Comparison of ENCODE assay signal across 8 cellular contexts in genomic region chr1:159015440-159015909, GRCh38. TPM values are rescaled to one million over a fixed set of nuclear protein-coding genes. Genes with fewer than 3 reads are reported as not detected.
A peak's percentile ranks its signal among the peaks of the same experiment; 100 is the strongest.
DNase-seq lines count a peak whose midpoint lies in the region; ATAC-seq, FAIRE-seq and TF ChIP-seq lines count a peak whose summit lies in the region.

No MANE protein-coding gene starts in this region.

- no peak overlapping the region for H3K4me3 ChIP-seq in AG09309 (ENCODE audit: control insufficient read depth, low read depth, low read length)
- H3K4me3 ChIP-seq in GM12878: peak overlapping the region; percentile 64

- peak overlapping the region; percentile 100 for H3K27ac ChIP-seq in GM12878 (ENCODE audit: control insufficient read depth, insufficient read depth)

- TF ChIP-seq RAD21 in GM12878 (IDR thresholded peaks at IDR 0.05; ENCODE audit: insufficient read depth, low read depth, low read length): no peak

- intact Hi-C loops in GM12878 (cut with micrococcal nuclease; ENCODE audit: unreplicated experiment): no loop called here

- WGBS in GM12878 (ENCODE audit: insufficient coverage, insufficient replicate concordance, low lambda C conversion rate, missing lambda C conversion rate): 2% methylated on average over 4 of the region's 4 CpGs

- FAIRE-seq in GM19239 (lab: Jason Lieb, UNC) (peak; percentile 100), GM12878 (lab: Jason Lieb, UNC) (peak; percentile 78)

- in situ Hi-C loops in GM12878 (cut with MboI): loop anchor here (5.0 kb wide), 1 partner anchor 37 kb away; no protein-coding TSS in a partner anchor

- H3K27ac Mint-ChIP-seq in T-helper 1 cell treated with Interleukin-12 subunit alpha and Interleukin-12 subunit beta and Interleukin-4 antibody, amounts not matched to agents 30 μg/mL and 1 μg/mL, for 36 hours: peak overlapping the region; percentile 92

- no peaks in the 10 kb centered on the region for H3K27me3 Mint-ChIP-seq in T-helper 1 cell treated with Interleukin-12 subunit alpha and Interleukin-12 subunit beta and Interleukin-4 antibody, amounts not matched to agents 30 μg/mL and 1 μg/mL, for 36 hours (ENCODE audit: low read depth)

- TF ChIP-seq CTCF in AG09309 (IDR thresholded peaks at IDR 0.05; ENCODE audit: control insufficient read depth, insufficient read depth, low read depth, low read length, missing control alignments) (no peak), GM12878 (IDR thresholded peaks at IDR 0.05 in 2 of 3, conservative IDR thresholded peaks at IDR 0.05 in 1 of 3; ENCODE audit: control insufficient read depth in 2 of 3, extremely low read depth in 1 of 3, insufficient read depth in 1 of 3, low read depth in 3 of 3, low read length in 3 of 3) (no peak)

- H3K27me3 ChIP-seq in GM12878 (replicated peaks in 1 of 2; ENCODE audit: control insufficient read depth in 2 of 2, insufficient read depth in 2 of 2, low read length in 1 of 2): no peaks in the 10 kb centered on the region

- DNase-seq in AG09309 (ENCODE audit: low read depth): peak; percentile 58
- peak; percentile 28 for DNase-seq in GM19239 (ENCODE audit: insufficient read length, low spot score)
- peak; percentile 84 for DNase-seq in GM12878 (ENCODE audit: low read depth, low spot score)
- peak; percentile 90 for DNase-seq in kidney tubule cell (ENCODE audit: low spot score)
- DNase-seq in stimulated activated CD8-positive, alpha-beta memory T cell treated with anti-CD3 and anti-CD28 coated beads, Interleukin-2, amount 100 ng/mL, for 1 hour (ENCODE audit: low read depth in 2 of 2): peak; percentile 46 to 48
- no peak for DNase-seq in NCI-H748 (lab: John Stamatoyannopoulos, UW; ENCODE audit: unreplicated experiment)

- POLR2A ChIA-PET in GM12878 (lab: Charles Lee): interaction anchor here (1.3 to 4.5 kb wide), 3 partner anchors 53 to 61 kb away, joined by 4 to 18 read pairs (median 10); partner anchors contain the start of gene AIM2

- no peaks in the 10 kb centered on the region for H3K9me3 ChIP-seq in GM12878 (replicated peaks; ENCODE audit: control insufficient read depth, insufficient read depth, low read length)

- peaks cover 4 to 44% of the 10 kb centered on the region in 2 experiments; a peak in 3 of 4 replicates for H3K36me3 ChIP-seq in GM12878 (ENCODE audit: control insufficient read depth in 2 of 2, insufficient read depth in 2 of 2, low read length in 1 of 2)

- no peak overlapping the region for H2AFZ ChIP-seq in GM12878 (ENCODE audit: control insufficient read depth, low read depth, low read length)

- H3K9ac ChIP-seq in GM12878 (ENCODE audit: control insufficient read depth, insufficient read depth, low read length): peak overlapping the region; percentile 99

- no peaks in the 10 kb centered on the region for H4K20me1 ChIP-seq in GM12878 (ENCODE audit: control insufficient read depth, insufficient read depth)

- SMC1A ChIA-PET in GM12878 (lab: Charles Lee; ENCODE audit: uncharacterized antibody, unreplicated experiment): interaction anchor here (0.6 to 1.3 kb wide), 11 partner anchors 9 to 184 kb away, joined by 3 to 8 read pairs (median 4); partner anchors contain the start of genes AIM2 and MNDA

- H3K4me1 ChIP-seq in GM12878 (ENCODE audit: control insufficient read depth, insufficient read depth, low read length): peaks cover 7% of the 10 kb centered on the region

- TF ChIP-seq POLR2A in GM12878 (IDR thresholded peaks at IDR 0.05; ENCODE audit: low read depth, low read length): peak; percentile 81

- ATAC-seq in HG03354 (IDR thresholded peaks at IDR 0.05; ENCODE audit: poor library complexity, severe bottlenecking, unreplicated experiment) (peak; percentile 93), GM12878 (peak; percentile 83)

- peaks cover 80% of the 10 kb centered on the region for H3K36me3 Mint-ChIP-seq in T-helper 1 cell treated with Interleukin-12 subunit alpha and Interleukin-12 subunit beta and Interleukin-4 antibody, amounts not matched to agents 30 μg/mL and 1 μg/mL, for 36 hours (ENCODE audit: low read depth)

- TF ChIP-seq EP300 in GM12878 (IDR thresholded peaks at IDR 0.05; ENCODE audit: borderline replicate concordance in 1 of 2, control insufficient read depth in 1 of 2, low read depth in 2 of 2, low read length in 2 of 2): no peak

- H3K4me3 Mint-ChIP-seq in T-helper 1 cell treated with Interleukin-12 subunit alpha and Interleukin-12 subunit beta and Interleukin-4 antibody, amounts not matched to agents 30 μg/mL and 1 μg/mL, for 36 hours: peak overlapping the region; percentile 83

- H3K4me1 Mint-ChIP-seq in T-helper 1 cell treated with Interleukin-12 subunit alpha and Interleukin-12 subunit beta and Interleukin-4 antibody, amounts not matched to agents 30 μg/mL and 1 μg/mL, for 36 hours (ENCODE audit: low read depth): peaks cover 64% of the 10 kb centered on the region

- H3K79me2 ChIP-seq in GM12878 (ENCODE audit: control insufficient read depth, insufficient read depth, low read length): peaks cover 95% of the 10 kb centered on the region

- RAD21 ChIA-PET in GM12878 (lab: Charles Lee; ENCODE audit: unreplicated experiment): interaction anchor here (0.6 to 1.9 kb wide), 5 partner anchors 17 to 508 kb away, joined by 3 to 6 read pairs (median 3); partner anchors contain the start of gene AIM2

- peak overlapping the region; percentile 98 for H3K4me2 ChIP-seq in GM12878 (ENCODE audit: control insufficient read depth, insufficient read depth)

- CTCF ChIA-PET in GM12878 (lab: Yijun Ruan, JAX): interaction anchor here (0.5 to 7.4 kb wide), 7 partner anchors 10 to 57 kb away, joined by 3 to 37 read pairs (median 3); no protein-coding TSS in a partner anchor

- no TSS peak for BruUV-seq in GM12878 (replicated peaks; lab: Mats Ljungman, UMichigan)

- H3K9me3 Mint-ChIP-seq in T-helper 1 cell treated with Interleukin-12 subunit alpha and Interleukin-12 subunit beta and Interleukin-4 antibody, amounts not matched to agents 30 μg/mL and 1 μg/mL, for 36 hours: no peaks in the 10 kb centered on the region

TF ChIP-seq in GM12878, 131 proteins besides CTCF, POLR2A, EP300 and RAD21 (continues in another document):
- TF ChIP-seq SMAD1 (IDR thresholded peaks at IDR 0.05; ENCODE audit: low read depth, partially characterized antibody) (no peak), EZH2 (IDR thresholded peaks at IDR 0.05; ENCODE audit: borderline replicate concordance, control insufficient read depth, low read depth, low read length) (no peak), NBN (IDR thresholded peaks at IDR 0.05) (peak; percentile 75; the same call in 1 of the 2 replicates)
- TF ChIP-seq, protein P1, sequence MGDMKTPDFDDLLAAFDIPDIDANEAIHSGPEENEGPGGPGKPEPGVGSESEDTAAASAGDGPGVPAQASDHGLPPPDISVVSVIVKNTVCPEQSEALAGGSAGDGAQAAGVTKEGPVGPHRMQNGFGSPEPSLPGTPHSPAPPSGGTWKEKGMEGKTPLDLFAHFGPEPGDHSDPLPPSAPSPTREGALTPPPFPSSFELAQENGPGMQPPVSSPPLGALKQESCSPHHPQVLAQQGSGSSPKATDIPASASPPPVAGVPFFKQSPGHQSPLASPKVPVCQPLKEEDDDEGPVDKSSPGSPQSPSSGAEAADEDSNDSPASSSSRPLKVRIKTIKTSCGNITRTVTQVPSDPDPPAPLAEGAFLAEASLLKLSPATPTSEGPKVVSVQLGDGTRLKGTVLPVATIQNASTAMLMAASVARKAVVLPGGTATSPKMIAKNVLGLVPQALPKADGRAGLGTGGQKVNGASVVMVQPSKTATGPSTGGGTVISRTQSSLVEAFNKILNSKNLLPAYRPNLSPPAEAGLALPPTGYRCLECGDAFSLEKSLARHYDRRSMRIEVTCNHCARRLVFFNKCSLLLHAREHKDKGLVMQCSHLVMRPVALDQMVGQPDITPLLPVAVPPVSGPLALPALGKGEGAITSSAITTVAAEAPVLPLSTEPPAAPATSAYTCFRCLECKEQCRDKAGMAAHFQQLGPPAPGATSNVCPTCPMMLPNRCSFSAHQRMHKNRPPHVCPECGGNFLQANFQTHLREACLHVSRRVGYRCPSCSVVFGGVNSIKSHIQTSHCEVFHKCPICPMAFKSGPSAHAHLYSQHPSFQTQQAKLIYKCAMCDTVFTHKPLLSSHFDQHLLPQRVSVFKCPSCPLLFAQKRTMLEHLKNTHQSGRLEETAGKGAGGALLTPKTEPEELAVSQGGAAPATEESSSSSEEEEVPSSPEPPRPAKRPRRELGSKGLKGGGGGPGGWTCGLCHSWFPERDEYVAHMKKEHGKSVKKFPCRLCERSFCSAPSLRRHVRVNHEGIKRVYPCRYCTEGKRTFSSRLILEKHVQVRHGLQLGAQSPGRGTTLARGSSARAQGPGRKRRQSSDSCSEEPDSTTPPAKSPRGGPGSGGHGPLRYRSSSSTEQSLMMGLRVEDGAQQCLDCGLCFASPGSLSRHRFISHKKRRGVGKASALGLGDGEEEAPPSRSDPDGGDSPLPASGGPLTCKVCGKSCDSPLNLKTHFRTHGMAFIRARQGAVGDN (IDR thresholded peaks at IDR 0.05): peak; percentile 97

RNA-seq across cellular contexts. Expression of gene IFI16, which starts 5.8 kb away (rescaled TPM):
- 152 and 157 TPM in 2 replicates for total RNA-seq in GM12878 (2013; cell fraction: nucleolus; rRNA removed)
- total RNA-seq in GM12878 (2014; rRNA removed) (147 and 155 TPM in 2 replicates), GM12878 (2014; rRNA removed; fragmentation: Illumina TruSeq; extraction: Trizol) (120 and 123 TPM in 2 replicates), GM12878 (2021) (185 and 196 TPM in 2 replicates)
- 119 TPM for polyA plus RNA-seq in GM12878 (2011; ENCODE audit: low read depth)
- polyA plus RNA-seq in GM12878 (2011; rRNA removed) (375 and 581 TPM in 2 replicates), GM12878 (2014; fragmentation: Illumina TruSeq; extraction: Trizol) (366 and 473 TPM in 2 replicates), GM12878 (2014; fragmentation: Nextera tagmentation; extraction: Ambion mirVana) (100 to 1,000 TPM; 191 to 255 TPM), GM12878 (2014; rRNA removed) (188 and 232 TPM in 2 replicates), GM12878 (2016; fragmentation: Nextera tagmentation; extraction: Ambion mirVana) (100 to 1,000 TPM; 149 to 165 TPM)
- 144 and 189 TPM in 2 replicates for polyA plus RNA-seq in GM12878 (2011; cell fraction: cytosol; rRNA removed)
- 193 and 199 TPM in 2 replicates for polyA plus RNA-seq in GM12878 (2011; cell fraction: nucleus; rRNA removed)
- polyA plus RNA-seq in GM12878 (2012): 175 and 215 TPM in 2 replicates
- 163 and 190 TPM in 2 replicates for polyA minus RNA-seq in GM12878 (2011; rRNA and poly(A)+ RNA removed)
- 90.2 and 92.9 TPM in 2 replicates for polyA minus RNA-seq in GM12878 (2011; cell fraction: cytosol; rRNA and poly(A)+ RNA removed)
- 119 and 143 TPM in 2 replicates for polyA minus RNA-seq in GM12878 (2011; cell fraction: nucleus; rRNA and poly(A)+ RNA removed)
